ENCODE assay signal across 5 cellular contexts in the genomic region with DNA sequence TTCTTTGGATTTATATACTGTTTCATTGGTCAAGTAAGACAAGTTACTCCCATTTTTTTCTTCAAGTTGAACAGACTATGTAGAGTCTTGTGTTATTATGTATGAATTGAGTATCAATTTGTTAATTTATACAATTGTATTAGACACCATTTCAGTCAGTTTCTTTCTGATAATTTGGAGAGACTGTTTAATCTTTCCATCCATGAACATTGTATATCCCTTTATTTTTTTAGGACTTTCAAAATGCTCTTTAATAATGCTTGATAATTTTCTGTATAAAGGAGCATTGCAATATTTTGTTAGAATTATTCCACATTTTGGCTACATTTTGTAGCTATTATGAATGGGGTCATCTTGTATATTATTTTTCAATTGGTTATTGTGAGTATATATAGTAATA.
"Had no signal": no experiment of that assay in that cellular context is flagged by ENCODE, and none has a peak within 500 bp of the region (broad histone marks: within the 10 kb centered on the region; RNA-seq: fewer than 3 reads in every experiment).

No MANE protein-coding gene starts in this region.

- H3K4me2 ChIP-seq: KMS-11 had no signal

- H3K9ac ChIP-seq: KMS-11 had no signal

- H3K4me3 ChIP-seq: K562 had no signal

- DNase-seq: KG1 had no signal

- ATAC-seq: HepG2, K562 had no signal

- H3K27ac ChIP-seq: HL-60, KMS-11 had no signal
